In genomic region chr3:107596639-107597038, GRCh38 we compare ENCODE assay signal across 18 cellular contexts.
A peak's percentile ranks its signal among the peaks of the same experiment; 100 is the strongest.
DNase-seq lines count a peak whose midpoint lies in the region; ATAC-seq, FAIRE-seq and TF ChIP-seq lines count a peak whose summit lies in the region.
"Had no signal": no experiment of that assay in that cellular context is flagged by ENCODE, and none has a peak within 500 bp of the region (broad histone marks: within the 10 kb centered on the region; RNA-seq: fewer than 3 reads in every experiment).

No MANE protein-coding gene starts in this region.

- H3K27ac Mint-ChIP-seq in T-cell (peak overlapping the region; percentile 1 to 29), nephron (peak overlapping the region in 2 of 3 experiments; percentile 8 to 15)
- H3K27ac Mint-ChIP-seq in activated CD8-positive, alpha-beta memory T cell treated with anti-CD3 and anti-CD28 coated beads, Interleukin-2, amount 10 ng/mL, durations not matched to agents 7 days and 5 days, result no peak overlapping the region

- no peak overlapping the region for H3K9ac ChIP-seq in BLaER1

- no peaks in the 10 kb centered on the region for H3K27me3 ChIP-seq in BLaER1
- H3K27me3 ChIP-seq: BE2C had no signal

- H3K9me3 Mint-ChIP-seq in T-cell (no peaks in the 10 kb centered on the region), nephron (no peaks in the 10 kb centered on the region)
- H3K9me3 Mint-ChIP-seq in activated CD8-positive, alpha-beta memory T cell treated with anti-CD3 and anti-CD28 coated beads, Interleukin-2, amount 10 ng/mL, durations not matched to agents 7 days and 5 days (ENCODE audit: low read depth), result no peaks in the 10 kb centered on the region

- H3K4me3 Mint-ChIP-seq in T-cell (no peak overlapping the region), nephron (no peak overlapping the region)
- no peak overlapping the region for H3K4me3 Mint-ChIP-seq in activated CD8-positive, alpha-beta memory T cell treated with anti-CD3 and anti-CD28 coated beads, Interleukin-2, amount 10 ng/mL, durations not matched to agents 7 days and 5 days

- H4K20me1 ChIP-seq in BLaER1, result no peaks in the 10 kb centered on the region

- POLR2A ChIA-PET in T-cell (lab: Charles Lee), result no interaction called here

- no peak for ATAC-seq in T-cell (replicated peaks in 1 of 4)
- ATAC-seq in activated CD8-positive, alpha-beta memory T cell treated with anti-CD3 and anti-CD28 coated beads, Interleukin-2, amount 10 ng/mL, durations not matched to agents 7 days and 5 days, result no peak
- ATAC-seq in HG02852 (IDR thresholded peaks at IDR 0.05; ENCODE audit: unreplicated experiment), result no peak
- ATAC-seq: Panc1, Right ventricle myocardium inferior had no signal

- H3K27me3 Mint-ChIP-seq in T-cell, result no peaks in the 10 kb centered on the region
- H3K27me3 Mint-ChIP-seq in nephron (ENCODE audit: low read depth), result no peaks in the 10 kb centered on the region
- H3K27me3 Mint-ChIP-seq in activated CD8-positive, alpha-beta memory T cell treated with anti-CD3 and anti-CD28 coated beads, Interleukin-2, amount 10 ng/mL, durations not matched to agents 7 days and 5 days, result no peaks in the 10 kb centered on the region

- peak overlapping the region; percentile 79 for H3K4me2 ChIP-seq in BLaER1

- CTCF ChIA-PET in T-cell (lab: Charles Lee), result no interaction called here
- CTCF ChIA-PET in activated CD8-positive, alpha-beta memory T cell treated with anti-CD3 and anti-CD28 coated beads, Interleukin-2, amount 10 ng/mL, durations not matched to agents 7 days and 5 days (lab: Charles Lee), result no interaction called here

- H3K4me1 Mint-ChIP-seq in T-cell (peaks cover 54 to 74% (median 72%) of the 10 kb centered on the region in 3 donors), nephron (peaks cover 51% of the 10 kb centered on the region)
- peaks cover 41% of the 10 kb centered on the region for H3K4me1 Mint-ChIP-seq in activated CD8-positive, alpha-beta memory T cell treated with anti-CD3 and anti-CD28 coated beads, Interleukin-2, amount 10 ng/mL, durations not matched to agents 7 days and 5 days

- no peak for TF ChIP-seq CTCF in nephron (IDR thresholded peaks at IDR 0.05; ENCODE audit: unreplicated experiment in 3 of 3)

- DNase-seq in GM18507 (ENCODE audit: extremely low spot score, insufficient read length, low read depth) (no peak), T-cell (no peak), NCI-H2227 (lab: John Stamatoyannopoulos, UW; ENCODE audit: unreplicated experiment) (no peak)
- no peak for DNase-seq in activated CD8-positive, alpha-beta memory T cell treated with anti-CD3 and anti-CD28 coated beads, Interleukin-2, amount 10 ng/mL, durations not matched to agents 7 days and 5 days
- DNase-seq: ACHN, BE2C, EL, KBM-7, NCI-H1092 treated with DMSO at 0.1 percent for 48 hours, NCI-H1694 treated with DMSO at 0.1 percent for 48 hours, NCI-H446 had no signal

- H3K4me3 ChIP-seq in BLaER1, result peak overlapping the region; percentile 28
- H3K4me3 ChIP-seq: SK-N-MC had no signal

- FAIRE-seq in GM18507 (lab: Jason Lieb, UNC), result peak; percentile 70
- FAIRE-seq: HTR-8/SVneo had no signal

- peaks cover 64% of the 10 kb centered on the region for H3K4me1 ChIP-seq in BLaER1
- H3K4me1 ChIP-seq: BE2C had no signal

- peaks cover 8% of the 10 kb centered on the region for H3K9me3 ChIP-seq in BLaER1
- H3K9me3 ChIP-seq: BE2C had no signal

- H3K36me3 Mint-ChIP-seq in T-cell, result peaks cover 8% of the 10 kb centered on the region
- peaks cover 14% of the 10 kb centered on the region for H3K36me3 Mint-ChIP-seq in nephron (ENCODE audit: low read depth)
- peaks cover 2% of the 10 kb centered on the region for H3K36me3 Mint-ChIP-seq in activated CD8-positive, alpha-beta memory T cell treated with anti-CD3 and anti-CD28 coated beads, Interleukin-2, amount 10 ng/mL, durations not matched to agents 7 days and 5 days

- H3K36me3 ChIP-seq in BLaER1, result peaks cover 10% of the 10 kb centered on the region
- H3K36me3 ChIP-seq: BE2C had no signal

- peak overlapping the region; percentile 89 for H3K27ac ChIP-seq in BLaER1
- H3K27ac ChIP-seq: SK-N-MC had no signal
